13 cellular contexts compared by ENCODE assay signal in genomic region chr1:111850124-111850523, GRCh38.
"Had no signal": no experiment of that assay in that cellular context is flagged by ENCODE, and none has a peak within 500 bp of the region (broad histone marks: within the 10 kb centered on the region; RNA-seq: fewer than 3 reads in every experiment).

No MANE protein-coding gene starts in this region.

- H3K9me3 Mint-ChIP-seq: immature natural killer cell, natural killer cell, neural crest cell, type B pancreatic cell had no signal

- H3K27ac ChIP-seq: coronary artery, thyroid gland had no signal

- H3K4me3 ChIP-seq: coronary artery, thyroid gland had no signal

- ATAC-seq: esophagus mucosa, natural killer cell had no signal

- H3K36me3 Mint-ChIP-seq: immature natural killer cell, natural killer cell, type B pancreatic cell had no signal

- H3K27me3 ChIP-seq: thyroid gland had no signal

- H3K4me3 Mint-ChIP-seq: immature natural killer cell, natural killer cell, neural crest cell, type B pancreatic cell had no signal

- H3K27ac Mint-ChIP-seq: immature natural killer cell, natural killer cell, type B pancreatic cell had no signal

- H3K4me1 Mint-ChIP-seq: immature natural killer cell, natural killer cell had no signal

- DNase-seq: effector CD8-positive, alpha-beta T cell; immature natural killer cell; mammary epithelial cell; natural killer cell; posterior cingulate gyrus; small intestine; stimulated activated CD4-positive, alpha-beta T cell treated with anti-CD3 and anti-CD28 coated beads, Interleukin-12 subunit alpha, Interleukin-12 subunit beta, amount 100 ng/mL, for 4 hours; stimulated activated naive CD4-positive, alpha-beta T cell treated with Interleukin-2 at 50 U/mL for 16 hours; thyroid gland had no signal
